In genomic region chr19:47436712-47437401, GRCh38 we compare ENCODE assay signal across 8 cellular contexts. TPM values are rescaled to one million over a fixed set of nuclear protein-coding genes. Genes with fewer than 3 reads are reported as not detected.
DNase-seq lines count a peak whose midpoint lies in the region; ATAC-seq and TF ChIP-seq lines count a peak whose summit lies in the region.

No MANE protein-coding gene starts in this region.

- H3K27ac ChIP-seq in RWPE2 (ENCODE audit: poor library complexity, severe bottlenecking) (no peak overlapping the region), thoracic aorta (no peak overlapping the region)

- H3K9me3 ChIP-seq in RWPE2 (ENCODE audit: severe bottlenecking) = no peaks in the 10 kb centered on the region
- H3K9me3 ChIP-seq in thoracic aorta = no peaks in the 10 kb centered on the region

- DNase-seq in ELR (ENCODE audit: low read depth) (peak; percentile 70), RWPE2 (ENCODE audit: low spot score) (no peak), fibroblast of the conjunctiva (ENCODE audit: low read depth) (peak; percentile 26), occipital lobe (lab: John Stamatoyannopoulos, UW) (peak; percentile 34), thoracic aorta (ENCODE audit: low spot score) (no peak)

- peaks cover 9% of the 10 kb centered on the region for H3K4me1 Mint-ChIP-seq in activated T-helper 17 cell treated with anti-CD3 and anti-CD28 coated beads, Interleukin-2, amount 50 U/mL, for 72 hours

- H3K4me1 ChIP-seq in RWPE2 (ENCODE audit: insufficient read depth, poor library complexity, severe bottlenecking) (no peaks in the 10 kb centered on the region), thoracic aorta (ENCODE audit: control insufficient read depth in 1 of 2, low read depth in 2 of 2) (peaks cover 0 to 8% of the 10 kb centered on the region in 2 donors)

- peaks cover 44% of the 10 kb centered on the region for H3K27me3 Mint-ChIP-seq in activated T-helper 17 cell treated with anti-CD3 and anti-CD28 coated beads, Interleukin-2, amount 50 U/mL, for 72 hours

- H3K36me3 Mint-ChIP-seq in activated T-helper 17 cell treated with anti-CD3 and anti-CD28 coated beads, Interleukin-2, amount 50 U/mL, for 72 hours (ENCODE audit: low read depth) = no peaks in the 10 kb centered on the region

- H3K27ac Mint-ChIP-seq in activated T-helper 17 cell treated with anti-CD3 and anti-CD28 coated beads, Interleukin-2, amount 50 U/mL, for 72 hours = peak overlapping the region; percentile 18

- ATAC-seq in RWPE2 (ENCODE audit: low read depth) (peak; percentile 88), thoracic aorta (ENCODE audit: insufficient number of reproducible peaks, low FRiP score, low read depth) (peak; percentile 41), HG03196 (IDR thresholded peaks at IDR 0.05; ENCODE audit: unreplicated experiment) (no peak)
- ATAC-seq in activated T-helper 17 cell treated with anti-CD3 and anti-CD28 coated beads, Interleukin-2, amount 50 U/mL, for 72 hours (replicated peaks) = peak; percentile 95

- H3K27me3 ChIP-seq in RWPE2 (ENCODE audit: insufficient read depth, poor library complexity, severe bottlenecking) = no peaks in the 10 kb centered on the region
- peaks cover 10% of the 10 kb centered on the region for H3K27me3 ChIP-seq in thoracic aorta (replicated peaks; ENCODE audit: insufficient read depth)

- H3K4me3 ChIP-seq in RWPE2 (ENCODE audit: severe bottlenecking) (no peak overlapping the region), thoracic aorta (no peak overlapping the region)

- peak; percentile 55 for TF ChIP-seq CTCF in LNCAP (IDR thresholded peaks at IDR 0.05)
- TF ChIP-seq CTCF in RWPE2 (IDR thresholded peaks at IDR 0.05; ENCODE audit: poor library complexity, severe bottlenecking) = peak; percentile 83
- TF ChIP-seq CTCF in thoracic aorta (IDR thresholded peaks at IDR 0.05) = peak; percentile 78

- peak overlapping the region; percentile 11 for H3K4me3 Mint-ChIP-seq in activated T-helper 17 cell treated with anti-CD3 and anti-CD28 coated beads, Interleukin-2, amount 50 U/mL, for 72 hours

- H3K36me3 ChIP-seq in RWPE2 (ENCODE audit: low read depth) (no peaks in the 10 kb centered on the region), thoracic aorta (no peaks in the 10 kb centered on the region)

- H3K9me3 Mint-ChIP-seq in activated T-helper 17 cell treated with anti-CD3 and anti-CD28 coated beads, Interleukin-2, amount 50 U/mL, for 72 hours = no peaks in the 10 kb centered on the region

RNA-seq across cellular contexts. Expression of gene MEIS3, which starts 17.5 kb away (rescaled TPM):
- under 1 TPM in 1 of 2 donors, not detected in 1; 0.39 TPM for total RNA-seq in activated T-helper 17 cell treated with anti-CD3 and anti-CD28 coated beads, Interleukin-2, amount 50 U/mL, for 72 hours
- 74.6 TPM for total RNA-seq in occipital lobe
- 10 to 100 TPM in 1 of 2 donors, 1 to 10 TPM in 1; 6.4 to 11.5 TPM for total RNA-seq in thoracic aorta

RNA-seq across cellular contexts. Expression of gene SLC8A2, which starts 34.8 kb away (rescaled TPM):
- total RNA-seq in activated T-helper 17 cell treated with anti-CD3 and anti-CD28 coated beads, Interleukin-2, amount 50 U/mL, for 72 hours = under 1 TPM; 0.06 to 0.50 TPM
- total RNA-seq in occipital lobe = 40.1 TPM
- total RNA-seq in thoracic aorta = under 1 TPM in 1 of 2 donors, not detected in 1; 0.28 TPM

RNA-seq across cellular contexts. Expression of gene KPTN, which starts 47.2 kb away (rescaled TPM):
- 10 to 100 TPM; 12.9 to 17.7 TPM for total RNA-seq in activated T-helper 17 cell treated with anti-CD3 and anti-CD28 coated beads, Interleukin-2, amount 50 U/mL, for 72 hours
- total RNA-seq in occipital lobe = 4.2 TPM
- 1 to 10 TPM in 1 of 2 donors, under 1 TPM in 1; 0.95 to 1.2 TPM for total RNA-seq in thoracic aorta

Comparison
In these comparisons a context has a peak if more than half of its experiments do, and no peak if none do; other contexts are left out.
1. DNase-seq: peak in ELR (single experiment), fibroblast of the conjunctiva (single experiment) and occipital lobe (single experiment); none in RWPE2 (single experiment) and thoracic aorta (single experiment).
2. RNA of gene MEIS3, which starts 17.5 kb away (total RNA-seq): 74.6 TPM in occipital lobe (single experiment) and 6.4 to 11.5 TPM in thoracic aorta; 0.39 TPM in activated T-helper 17 cell treated with anti-CD3 and anti-CD28 coated beads, Interleukin-2, amount 50 U/mL, for 72 hours; every median in the first group is over 4 times any median in the second.
3. RNA of gene SLC8A2, which starts 34.8 kb away (total RNA-seq): 40.1 TPM in occipital lobe (single experiment); 0.06 to 0.50 TPM in activated T-helper 17 cell treated with anti-CD3 and anti-CD28 coated beads, Interleukin-2, amount 50 U/mL, for 72 hours and 0.28 TPM in thoracic aorta; every median in the first group is over 10 times any median in the second.
4. Peak in every context shown above with its lines, with median percentiles within 50 percentile points of each other: CTCF ChIP-seq.